18 cellular contexts compared by ENCODE assay signal in the genomic region with DNA sequence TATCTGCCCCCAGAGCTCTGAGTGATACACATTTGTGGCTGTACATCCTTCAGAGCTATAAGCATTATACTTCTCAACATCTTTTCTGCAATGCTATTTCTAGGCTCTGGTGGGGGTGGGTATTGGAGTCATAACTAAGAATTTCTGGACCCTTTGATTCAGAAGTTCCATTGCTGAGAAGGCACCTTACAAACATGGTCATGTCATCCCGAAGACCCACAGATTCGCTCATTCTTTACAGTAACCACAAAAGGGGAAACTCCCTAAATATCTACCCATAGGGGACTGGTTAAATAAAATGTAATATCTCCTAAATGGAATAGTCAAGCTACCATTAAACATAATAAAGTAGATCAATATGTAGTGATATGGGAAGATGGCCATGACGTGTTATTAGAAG.
"Had no signal": no experiment of that assay in that cellular context is flagged by ENCODE, and none has a peak within 500 bp of the region (broad histone marks: within the 10 kb centered on the region; RNA-seq: fewer than 3 reads in every experiment).

No MANE protein-coding gene starts in this region.

- ATAC-seq: activated CD4-positive, CD25-positive, alpha-beta regulatory T cell treated with anti-CD3 and anti-CD28 coated beads, Interleukin-2, amount 50 U/mL, for 24 hours; gastrocnemius medialis; heart right ventricle; left cardiac atrium; lower lobe of right lung; right cardiac atrium had no signal

- H3K36me3 ChIP-seq: gastrocnemius medialis, prostate gland had no signal

- H3K9me3 ChIP-seq: gastrocnemius medialis, heart right ventricle, lower lobe of right lung, prostate gland, stomach, testis had no signal

- H3K27me3 ChIP-seq: gastrocnemius medialis, heart right ventricle, stomach, testis had no signal

- H3K4me3 ChIP-seq: gastrocnemius medialis, heart right ventricle, lower lobe of right lung, prostate gland, skin epidermis, stomach, testis had no signal

- H3K4me3 Mint-ChIP-seq: endodermal cell had no signal

- DNase-seq: activated CD8-positive, alpha-beta memory T cell treated with anti-CD3 and anti-CD28 coated beads, Interleukin-2, amount 50 U/mL, for 48 hours; activated gamma-delta T cell; endodermal cell; erythroblast; gastrocnemius medialis; heart right ventricle; left cardiac atrium; lower lobe of right lung; right cardiac atrium; stimulated activated CD4-positive, alpha-beta T cell treated with anti-CD3 and anti-CD28 coated beads, Interleukin-15, amount 100 ng/mL, for 24 hours; stimulated activated CD4-positive, alpha-beta T cell treated with anti-CD3 and anti-CD28 coated beads, Interleukin-4, amount 100 ng/mL, for 1 hour; stomach; SW 1271; T1000; testis had no signal

- H3K27ac Mint-ChIP-seq: endodermal cell had no signal

- H3K4me1 ChIP-seq: gastrocnemius medialis, prostate gland, stomach, testis had no signal

- H3K4me1 Mint-ChIP-seq: endodermal cell had no signal

- H3K9me3 Mint-ChIP-seq: endodermal cell had no signal
